ENCODE assay signal across 7 cellular contexts in genomic region chr5:35617435-35618296, GRCh38. TPM values are rescaled to one million over a fixed set of nuclear protein-coding genes. Genes with fewer than 3 reads are reported as not detected.
A peak's percentile ranks its signal among the peaks of the same experiment; 100 is the strongest.
DNase-seq lines count a peak whose midpoint lies in the region; ATAC-seq and TF ChIP-seq lines count a peak whose summit lies in the region.

TSS of gene SPEF2 (plus strand) at chr5:35617863. CDS start at chr5:35617998, 135 bp downstream.

- no peaks in the 10 kb centered on the region for H3K36me3 Mint-ChIP-seq in endothelial cell (ENCODE audit: low read depth, unreplicated experiment)

- TF ChIP-seq CTCF in endothelial cell (IDR thresholded peaks at IDR 0.05; ENCODE audit: unreplicated experiment): peak; percentile 37

- H3K27me3 Mint-ChIP-seq in endothelial cell (ENCODE audit: unreplicated experiment): peaks cover 6% of the 10 kb centered on the region

- H3K27ac Mint-ChIP-seq in endothelial cell (ENCODE audit: unreplicated experiment): peak within 1 kb of the TSS; percentile 54

- H3K9me3 Mint-ChIP-seq in endothelial cell (ENCODE audit: unreplicated experiment): no peaks in the 10 kb centered on the region

- DNase-seq in NCI-H774 (lab: John Stamatoyannopoulos, UW): peak; percentile 93
- peak; percentile 57 for DNase-seq in activated CD8-positive, alpha-beta memory T cell treated with anti-CD3 and anti-CD28 coated beads, Interleukin-2, amount 50 U/mL, for 1 hour (ENCODE audit: extremely low read depth)
- peak; percentile 83 for DNase-seq in endothelial cell (ENCODE audit: low spot score)
- peak; percentile 90 for DNase-seq in mesenteric fat pad (ENCODE audit: low spot score)
- peak; percentile 61 for DNase-seq in stimulated activated CD8-positive, alpha-beta memory T cell treated with anti-CD3 and anti-CD28 coated beads, Interleukin-12 subunit alpha, Interleukin-12 subunit beta, amount 100 ng/mL, for 4 hours (ENCODE audit: low read depth)

- ATAC-seq in GM18517 (IDR thresholded peaks at IDR 0.05; ENCODE audit: unreplicated experiment): peak; percentile 95
- peak; percentile 88 for ATAC-seq in HG03159 (IDR thresholded peaks at IDR 0.05; ENCODE audit: unreplicated experiment)

- H3K4me1 Mint-ChIP-seq in endothelial cell (ENCODE audit: unreplicated experiment): peaks cover 2% of the 10 kb centered on the region

- peak within 1 kb of the TSS; percentile 95 for H3K4me3 Mint-ChIP-seq in endothelial cell (ENCODE audit: unreplicated experiment)

RNA-seq across cellular contexts. Expression of gene SPEF2, which starts in this region (rescaled TPM):
- total RNA-seq in endothelial cell (ENCODE audit: unreplicated experiment) (3.4 TPM), mesenteric fat pad (2.3 TPM)

Comparison
In these comparisons a context has a peak if more than half of its experiments do, and no peak if none do; other contexts are left out.
1. Peak in every context shown above with its lines: DNase-seq and ATAC-seq.